Comparison of ENCODE assay signal across 16 cellular contexts in the genomic region with DNA sequence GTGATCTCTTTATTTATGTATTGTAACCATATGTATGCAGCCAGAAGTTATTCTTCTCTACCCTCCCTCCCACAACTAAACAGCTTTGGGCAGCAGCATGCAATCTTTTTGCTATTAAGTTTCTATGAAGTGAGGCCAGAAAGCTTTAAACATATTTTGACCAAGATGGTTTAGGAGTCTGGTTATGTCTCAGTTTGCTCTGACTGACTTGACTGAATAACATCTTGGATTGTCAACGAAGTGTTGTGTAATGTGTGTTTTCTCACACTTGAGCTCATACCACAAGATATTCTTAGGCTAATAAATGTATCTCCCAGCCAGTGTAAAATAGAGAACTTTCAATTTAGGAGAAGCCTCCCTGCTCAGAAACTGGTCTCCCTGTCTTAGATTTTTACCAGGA.
A peak's percentile ranks its signal among the peaks of the same experiment; 100 is the strongest.
DNase-seq lines count a peak whose midpoint lies in the region; TF ChIP-seq lines count a peak whose summit lies in the region.
"Had no signal": no experiment of that assay in that cellular context is flagged by ENCODE, and none has a peak within 500 bp of the region (broad histone marks: within the 10 kb centered on the region; RNA-seq: fewer than 3 reads in every experiment).

No MANE protein-coding gene starts in this region.

- H2AFZ ChIP-seq in smooth muscle cell (ENCODE audit: low read depth): no peak overlapping the region

- no peaks in the 10 kb centered on the region for H3K36me3 ChIP-seq in smooth muscle cell (ENCODE audit: low read depth)

- H4K20me1 ChIP-seq in smooth muscle cell (ENCODE audit: low read depth): no peaks in the 10 kb centered on the region

- 80% methylated on average over 1 of the region's 1 CpG for WGBS in smooth muscle cell (ENCODE audit: low lambda C conversion rate)

- H3K9ac ChIP-seq in smooth muscle cell (ENCODE audit: low read depth): no peak overlapping the region

- H3K4me1 ChIP-seq in smooth muscle cell (ENCODE audit: low read depth): no peaks in the 10 kb centered on the region

- no peaks in the 10 kb centered on the region for H3K27me3 ChIP-seq in smooth muscle cell (ENCODE audit: low read depth)

- H3K4me3 ChIP-seq in AG10803 (ENCODE audit: low read length): no peak overlapping the region
- no peak overlapping the region for H3K4me3 ChIP-seq in fibroblast of villous mesenchyme (ENCODE audit: low read depth, low read length)
- no peak overlapping the region for H3K4me3 ChIP-seq in smooth muscle cell

- TF ChIP-seq CTCF in AG10803 (conservative IDR thresholded peaks at IDR 0.05; ENCODE audit: low read length) (no peak), fibroblast of villous mesenchyme (IDR thresholded peaks at IDR 0.05; ENCODE audit: insufficient read depth, low read depth, low read length) (no peak), smooth muscle cell (IDR thresholded peaks at IDR 0.05; ENCODE audit: borderline replicate concordance, insufficient read depth, poor library complexity, severe bottlenecking) (no peak)

- no peaks in the 10 kb centered on the region for H3F3A ChIP-seq in smooth muscle cell (ENCODE audit: low read depth)

- no peaks in the 10 kb centered on the region for H3K79me2 ChIP-seq in smooth muscle cell (ENCODE audit: low read depth)

- H3K9me3 ChIP-seq in smooth muscle cell (replicated peaks; ENCODE audit: low read depth): no peaks in the 10 kb centered on the region

- no peak overlapping the region for H3K4me2 ChIP-seq in smooth muscle cell

- H3K27ac ChIP-seq in smooth muscle cell (ENCODE audit: low read depth): no peak overlapping the region

- DNase-seq in AG10803 (ENCODE audit: low read depth) (peak; percentile 76), MV-4-11 (lab: John Stamatoyannopoulos, UW) (peak; percentile 17), amniotic epithelial cell (ENCODE audit: low read depth) (peak; percentile 47), fibroblast of villous mesenchyme (ENCODE audit: low read depth) (peak; percentile 38), GDM1 (lab: John Stamatoyannopoulos, UW) (no peak), DMS 273 (lab: John Stamatoyannopoulos, UW; ENCODE audit: unreplicated experiment) (no peak), T-helper 1 cell (no peak), smooth muscle cell (lab: John Stamatoyannopoulos, UW; ENCODE audit: unreplicated experiment) (no peak)
- DNase-seq: 8988T; C1 segment of cervical spinal cord; Calu3; CD4-positive, alpha-beta T cell; DND-41; GF-D8; HCEC 1CT; HFFc6 had no signal

Comparison
In these comparisons a context has a peak if more than half of its experiments do, and no peak if none do; other contexts are left out.
1. DNase-seq: peak in AG10803 (single experiment), MV-4-11 (single experiment), amniotic epithelial cell (single experiment) and fibroblast of villous mesenchyme (single experiment); none in GDM1 (single experiment), DMS 273 (single experiment), T-helper 1 cell (0 of 5) and smooth muscle cell (single experiment).